ENCODE assay signal across 7 cellular contexts in the genomic region with DNA sequence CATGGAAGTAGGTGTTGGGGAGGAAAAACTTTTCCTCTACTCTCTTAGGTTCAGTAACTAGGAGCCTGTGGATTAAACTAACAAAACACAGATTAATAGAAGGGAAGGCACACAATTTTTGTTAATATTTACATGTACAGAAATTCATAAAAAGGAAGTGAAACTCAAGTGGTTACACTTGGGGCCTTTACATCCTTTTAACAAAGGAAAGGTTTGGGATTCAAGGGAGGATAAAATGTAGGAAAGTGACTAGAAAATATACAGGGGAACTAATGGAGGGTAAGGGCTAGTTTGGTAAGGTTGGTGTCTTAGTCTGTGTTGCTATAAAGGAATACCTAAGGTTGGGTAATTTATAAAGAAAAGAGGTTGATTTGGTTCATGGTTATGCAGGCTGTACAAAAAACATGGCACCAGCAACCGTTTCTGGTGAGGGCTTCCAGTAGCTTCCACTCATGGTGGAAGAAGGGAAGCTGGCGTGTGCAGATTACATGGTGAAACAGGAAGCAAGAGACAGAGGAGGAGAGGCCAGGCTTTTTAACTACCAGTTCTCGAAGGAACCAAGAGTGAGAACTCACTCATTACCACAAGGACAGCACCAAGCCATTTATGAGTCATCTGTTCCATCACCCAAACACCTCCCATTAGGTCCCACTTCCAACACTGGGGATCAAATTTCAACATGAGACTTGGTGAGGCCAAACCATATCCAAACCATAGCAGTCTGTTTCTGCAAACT.
DNase-seq lines count a peak whose midpoint lies in the region; ATAC-seq lines count a peak whose summit lies in the region.

No MANE protein-coding gene starts in this region.

- CTCF ChIA-PET in T-cell (lab: Charles Lee): no interaction called here

- DNase-seq in KBM-7 (peak; percentile 76), sciatic nerve (ENCODE audit: low spot score) (no peak), T-cell (no peak), germinal center (ENCODE audit: low spot score) (no peak)
- no peak for DNase-seq in stimulated activated naive CD4-positive, alpha-beta T cell (lab: John Stamatoyannopoulos, UW)

- H3K4me3 Mint-ChIP-seq in T-cell: no peak overlapping the region

- H3K27me3 Mint-ChIP-seq in T-cell: peaks cover 0 to 18% of the 10 kb centered on the region in 2 donors

- no peaks in the 10 kb centered on the region for H3K4me1 Mint-ChIP-seq in T-cell

- ATAC-seq in GM19397 (IDR thresholded peaks at IDR 0.05; ENCODE audit: unreplicated experiment) (peak; percentile 88), HG02870 (IDR thresholded peaks at IDR 0.05; ENCODE audit: unreplicated experiment) (peak; percentile 96), sciatic nerve (peak; percentile 65), T-cell (replicated peaks in 1 of 4) (no peak)

- POLR2A ChIA-PET in T-cell (lab: Charles Lee): no interaction called here

- no peaks in the 10 kb centered on the region for H3K9me3 Mint-ChIP-seq in T-cell

- H3K27ac Mint-ChIP-seq in T-cell: no peak overlapping the region

- no peaks in the 10 kb centered on the region for H3K36me3 Mint-ChIP-seq in T-cell

- intact Hi-C loops in sciatic nerve (cut with DNase I): no loop called here

- in situ Hi-C loops in KBM-7 (cut with MboI; ENCODE audit: low pct_unique_long_range_greater_than_20kb, low sequenced_read_pairs): loop anchor here (25.0 kb wide), 1 partner anchor 209 kb away; no protein-coding TSS in a partner anchor

Comparison
In these comparisons a context has a peak if more than half of its experiments do, and no peak if none do; other contexts are left out.
1. ATAC-seq: peak in GM19397 (single experiment), HG02870 (single experiment) and sciatic nerve (single experiment); none in T-cell (0 of 4).